In the genomic region with DNA sequence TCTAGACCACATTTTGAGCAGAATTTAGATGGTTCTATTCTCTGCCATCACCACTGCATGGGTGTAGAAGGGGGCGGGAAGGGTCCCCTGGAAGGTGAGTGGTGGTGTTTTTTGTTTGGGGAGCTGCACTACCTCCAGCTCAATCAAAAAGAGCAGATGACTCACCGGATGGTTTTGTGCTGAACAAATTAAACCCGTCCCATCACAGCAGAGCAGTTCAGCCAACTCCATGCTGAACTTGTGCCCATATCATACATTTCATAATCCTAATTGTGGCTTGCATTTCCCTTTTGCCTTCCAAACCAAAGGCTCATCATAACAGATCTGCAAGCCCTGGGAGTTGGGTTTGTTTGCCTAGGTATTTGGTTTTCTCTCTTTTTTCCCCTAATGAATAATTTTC, we compare ENCODE assay signal across 20 cellular contexts. TPM values are rescaled to one million over a fixed set of nuclear protein-coding genes. Genes with fewer than 3 reads are reported as not detected.
"Had no signal": no experiment of that assay in that cellular context is flagged by ENCODE, and none has a peak within 500 bp of the region (broad histone marks: within the 10 kb centered on the region; RNA-seq: fewer than 3 reads in every experiment).

No MANE protein-coding gene starts in this region.

- H3K36me3 ChIP-seq: adrenal gland, colonic mucosa, left ventricle myocardium inferior, sigmoid colon, tibial nerve had no signal

- ATAC-seq: activated CD4-positive, CD25-positive, alpha-beta regulatory T cell treated with anti-CD3 and anti-CD28 coated beads, Interleukin-2, amount 50 U/mL, for 24 hours; activated T-cell treated with anti-CD3 and anti-CD28 coated beads, Interleukin-2, amount 50 U/mL, for 72 hours; stimulated activated naive B cell treated with anti-CD40 and anti-IgM and Interleukin-4, amounts not matched to agents 10 μg/mL and 1 μg/mL and 100 μg/mL, for 72 hours had no signal

- H3K4me3 ChIP-seq: adrenal gland, colonic mucosa, left ventricle myocardium inferior, sigmoid colon, tibial nerve had no signal

- H3K9me3 ChIP-seq: adrenal gland, colonic mucosa, left ventricle myocardium inferior, sigmoid colon, tibial nerve had no signal

- H3K27me3 ChIP-seq: colonic mucosa, tibial nerve had no signal

- DNase-seq: activated CD4-positive, alpha-beta T cell treated with anti-CD3 and anti-CD28 coated beads, Interleukin-2, amount 50 U/mL, for 1 hour; activated CD8-positive, alpha-beta memory T cell treated with anti-CD3 and anti-CD28 coated beads for 24 hours; activated CD8-positive, alpha-beta memory T cell treated with anti-CD3 and anti-CD28 coated beads, Interleukin-2, amount 50 U/mL, for 48 hours; activated gamma-delta T cell; activated T-cell treated with anti-CD3 and anti-CD28 coated beads, Interleukin-2, amount 50 U/mL, for 72 hours; adrenal gland; caudate nucleus; colonic mucosa; endodermal cell; immature natural killer cell; kidney glomerular epithelial cell; left ventricle myocardium inferior; mammary epithelial cell; midbrain; sigmoid colon; stimulated activated naive B cell treated with anti-CD40 and anti-IgM and Interleukin-4, amounts not matched to agents 10 μg/mL and 1 μg/mL and 100 μg/mL, for 72 hours had no signal

- H3K27ac ChIP-seq: adrenal gland, colonic mucosa, left ventricle myocardium inferior, sigmoid colon, tibial nerve had no signal

- H3K4me1 ChIP-seq: adrenal gland, colonic mucosa, left ventricle myocardium inferior, sigmoid colon, tibial nerve had no signal

RNA-seq across cellular contexts. Expression of gene RPH3A, which starts 53.0 kb away (rescaled TPM):
- total RNA-seq: activated T-cell treated with anti-CD3 and anti-CD28 coated beads, Interleukin-2, amount 50 U/mL, for 72 hours; endodermal cell; epithelial cell of proximal tubule; left ventricle myocardium inferior; mammary epithelial cell; subcutaneous adipose tissue; tibial nerve had no signal
